ENCODE assay signal across 2 cellular contexts in genomic region chr2:240439698-240440151, GRCh38.
TF ChIP-seq lines count a peak whose summit lies in the region.

No MANE protein-coding gene starts in this region.

TF ChIP-seq in IMR-90, 13 proteins besides CTCF, POLR2A, EP300 and RAD21 (continued from another document):
- TF ChIP-seq MAFK (IDR thresholded peaks at IDR 0.05; ENCODE audit: low read depth, low read length): no peak
- TF ChIP-seq CEBPB (IDR thresholded peaks at IDR 0.05; ENCODE audit: low read depth, low read length): no peak
- no peak for TF ChIP-seq CHD1 (IDR thresholded peaks at IDR 0.05; ENCODE audit: low read depth, low read length)
- no peak for TF ChIP-seq RFX5 (IDR thresholded peaks at IDR 0.05; ENCODE audit: low read depth, low read length)
- TF ChIP-seq ELK1 (IDR thresholded peaks at IDR 0.05; ENCODE audit: borderline replicate concordance, low read depth, low read length): no peak
- no peak for TF ChIP-seq BHLHE40 (IDR thresholded peaks at IDR 0.05; ENCODE audit: low read depth, low read length)
- TF ChIP-seq USF2 (IDR thresholded peaks at IDR 0.05; ENCODE audit: low read depth, low read length): no peak
- TF ChIP-seq FOS (IDR thresholded peaks at IDR 0.05; ENCODE audit: low read depth, low read length): no peak
- no peak for TF ChIP-seq SMC3 (IDR thresholded peaks at IDR 0.05; ENCODE audit: low read depth, low read length)
- TF ChIP-seq MXI1 (IDR thresholded peaks at IDR 0.05; ENCODE audit: borderline replicate concordance, low read depth, low read length): no peak
- no peak for TF ChIP-seq RCOR1 (IDR thresholded peaks at IDR 0.05; ENCODE audit: insufficient replicate concordance, low read length)
- no peak for TF ChIP-seq MAZ (IDR thresholded peaks at IDR 0.05; ENCODE audit: borderline replicate concordance, low read depth, low read length)

TF ChIP-seq in SK-N-SH, 30 proteins besides CTCF, POLR2A, EP300 and RAD21:
- no peak for TF ChIP-seq MAX (IDR thresholded peaks at IDR 0.05; ENCODE audit: low read depth)
- no peak for TF ChIP-seq EZH2phosphoT487 (IDR thresholded peaks at IDR 0.05; ENCODE audit: borderline replicate concordance, low read depth)
- no peak for TF ChIP-seq USF1 (IDR thresholded peaks at IDR 0.05; ENCODE audit: borderline replicate concordance, low read depth)
- TF ChIP-seq TCF12 (IDR thresholded peaks at IDR 0.05): no peak
- TF ChIP-seq RCOR1 (IDR thresholded peaks at IDR 0.05; ENCODE audit: low read length): no peak
- no peak for TF ChIP-seq ELF1 (IDR thresholded peaks at IDR 0.05)
TF ChIP-seq in SK-N-SH: peak in this region for 0.
